ENCODE assay signal across 1 cellular context in the genomic region with DNA sequence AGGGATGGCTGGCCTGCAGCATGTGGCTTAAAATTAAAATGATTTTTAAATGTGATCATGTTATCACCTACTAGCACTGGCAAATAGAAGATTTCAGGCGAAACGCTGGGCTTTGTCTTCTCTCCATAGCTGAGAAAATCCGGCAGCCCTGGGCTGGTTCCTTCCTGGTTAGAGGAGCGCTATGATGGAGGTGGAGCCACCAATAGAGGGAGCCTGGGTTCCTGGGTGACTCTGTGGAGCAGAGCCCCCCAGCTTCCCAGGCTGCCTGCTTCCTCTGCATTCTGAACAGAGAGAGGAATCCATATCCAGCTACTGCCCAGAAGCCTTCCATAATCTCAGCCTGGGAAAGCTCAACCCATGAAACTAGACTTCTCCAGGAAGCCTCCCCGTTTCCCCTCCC.
TF ChIP-seq lines count a peak whose summit lies in the region.

No MANE protein-coding gene starts in this region.

TF ChIP-seq in GM23338, 12 proteins besides CTCF, POLR2A, EP300 and RAD21 (continued from another document):
- TF ChIP-seq, protein P1, sequence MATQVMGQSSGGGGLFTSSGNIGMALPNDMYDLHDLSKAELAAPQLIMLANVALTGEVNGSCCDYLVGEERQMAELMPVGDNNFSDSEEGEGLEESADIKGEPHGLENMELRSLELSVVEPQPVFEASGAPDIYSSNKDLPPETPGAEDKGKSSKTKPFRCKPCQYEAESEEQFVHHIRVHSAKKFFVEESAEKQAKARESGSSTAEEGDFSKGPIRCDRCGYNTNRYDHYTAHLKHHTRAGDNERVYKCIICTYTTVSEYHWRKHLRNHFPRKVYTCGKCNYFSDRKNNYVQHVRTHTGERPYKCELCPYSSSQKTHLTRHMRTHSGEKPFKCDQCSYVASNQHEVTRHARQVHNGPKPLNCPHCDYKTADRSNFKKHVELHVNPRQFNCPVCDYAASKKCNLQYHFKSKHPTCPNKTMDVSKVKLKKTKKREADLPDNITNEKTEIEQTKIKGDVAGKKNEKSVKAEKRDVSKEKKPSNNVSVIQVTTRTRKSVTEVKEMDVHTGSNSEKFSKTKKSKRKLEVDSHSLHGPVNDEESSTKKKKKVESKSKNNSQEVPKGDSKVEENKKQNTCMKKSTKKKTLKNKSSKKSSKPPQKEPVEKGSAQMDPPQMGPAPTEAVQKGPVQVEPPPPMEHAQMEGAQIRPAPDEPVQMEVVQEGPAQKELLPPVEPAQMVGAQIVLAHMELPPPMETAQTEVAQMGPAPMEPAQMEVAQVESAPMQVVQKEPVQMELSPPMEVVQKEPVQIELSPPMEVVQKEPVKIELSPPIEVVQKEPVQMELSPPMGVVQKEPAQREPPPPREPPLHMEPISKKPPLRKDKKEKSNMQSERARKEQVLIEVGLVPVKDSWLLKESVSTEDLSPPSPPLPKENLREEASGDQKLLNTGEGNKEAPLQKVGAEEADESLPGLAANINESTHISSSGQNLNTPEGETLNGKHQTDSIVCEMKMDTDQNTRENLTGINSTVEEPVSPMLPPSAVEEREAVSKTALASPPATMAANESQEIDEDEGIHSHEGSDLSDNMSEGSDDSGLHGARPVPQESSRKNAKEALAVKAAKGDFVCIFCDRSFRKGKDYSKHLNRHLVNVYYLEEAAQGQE (IDR thresholded peaks at IDR 0.05; ENCODE audit: unreplicated experiment), result no peak
- TF ChIP-seq EZH2 (IDR thresholded peaks at IDR 0.05; ENCODE audit: low read depth, unreplicated experiment), result no peak
- no peak for TF ChIP-seq JUNB (IDR thresholded peaks at IDR 0.05; ENCODE audit: unreplicated experiment)
- TF ChIP-seq ZNF331 (CRISPR knock-in tag; IDR thresholded peaks at IDR 0.05; ENCODE audit: low read depth), result no peak
- no peak for TF ChIP-seq ZNF114 (CRISPR knock-in tag; IDR thresholded peaks at IDR 0.05)
- no peak for TF ChIP-seq EZH2phosphoT487 (IDR thresholded peaks at IDR 0.05; ENCODE audit: unreplicated experiment)
- TF ChIP-seq, protein P2, sequence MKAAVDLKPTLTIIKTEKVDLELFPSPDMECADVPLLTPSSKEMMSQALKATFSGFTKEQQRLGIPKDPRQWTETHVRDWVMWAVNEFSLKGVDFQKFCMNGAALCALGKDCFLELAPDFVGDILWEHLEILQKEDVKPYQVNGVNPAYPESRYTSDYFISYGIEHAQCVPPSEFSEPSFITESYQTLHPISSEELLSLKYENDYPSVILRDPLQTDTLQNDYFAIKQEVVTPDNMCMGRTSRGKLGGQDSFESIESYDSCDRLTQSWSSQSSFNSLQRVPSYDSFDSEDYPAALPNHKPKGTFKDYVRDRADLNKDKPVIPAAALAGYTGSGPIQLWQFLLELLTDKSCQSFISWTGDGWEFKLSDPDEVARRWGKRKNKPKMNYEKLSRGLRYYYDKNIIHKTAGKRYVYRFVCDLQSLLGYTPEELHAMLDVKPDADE (IDR thresholded peaks at IDR 0.05), result no peak
- no peak for TF ChIP-seq NANOG (IDR thresholded peaks at IDR 0.05; ENCODE audit: borderline replicate concordance)
- TF ChIP-seq, protein P3, sequence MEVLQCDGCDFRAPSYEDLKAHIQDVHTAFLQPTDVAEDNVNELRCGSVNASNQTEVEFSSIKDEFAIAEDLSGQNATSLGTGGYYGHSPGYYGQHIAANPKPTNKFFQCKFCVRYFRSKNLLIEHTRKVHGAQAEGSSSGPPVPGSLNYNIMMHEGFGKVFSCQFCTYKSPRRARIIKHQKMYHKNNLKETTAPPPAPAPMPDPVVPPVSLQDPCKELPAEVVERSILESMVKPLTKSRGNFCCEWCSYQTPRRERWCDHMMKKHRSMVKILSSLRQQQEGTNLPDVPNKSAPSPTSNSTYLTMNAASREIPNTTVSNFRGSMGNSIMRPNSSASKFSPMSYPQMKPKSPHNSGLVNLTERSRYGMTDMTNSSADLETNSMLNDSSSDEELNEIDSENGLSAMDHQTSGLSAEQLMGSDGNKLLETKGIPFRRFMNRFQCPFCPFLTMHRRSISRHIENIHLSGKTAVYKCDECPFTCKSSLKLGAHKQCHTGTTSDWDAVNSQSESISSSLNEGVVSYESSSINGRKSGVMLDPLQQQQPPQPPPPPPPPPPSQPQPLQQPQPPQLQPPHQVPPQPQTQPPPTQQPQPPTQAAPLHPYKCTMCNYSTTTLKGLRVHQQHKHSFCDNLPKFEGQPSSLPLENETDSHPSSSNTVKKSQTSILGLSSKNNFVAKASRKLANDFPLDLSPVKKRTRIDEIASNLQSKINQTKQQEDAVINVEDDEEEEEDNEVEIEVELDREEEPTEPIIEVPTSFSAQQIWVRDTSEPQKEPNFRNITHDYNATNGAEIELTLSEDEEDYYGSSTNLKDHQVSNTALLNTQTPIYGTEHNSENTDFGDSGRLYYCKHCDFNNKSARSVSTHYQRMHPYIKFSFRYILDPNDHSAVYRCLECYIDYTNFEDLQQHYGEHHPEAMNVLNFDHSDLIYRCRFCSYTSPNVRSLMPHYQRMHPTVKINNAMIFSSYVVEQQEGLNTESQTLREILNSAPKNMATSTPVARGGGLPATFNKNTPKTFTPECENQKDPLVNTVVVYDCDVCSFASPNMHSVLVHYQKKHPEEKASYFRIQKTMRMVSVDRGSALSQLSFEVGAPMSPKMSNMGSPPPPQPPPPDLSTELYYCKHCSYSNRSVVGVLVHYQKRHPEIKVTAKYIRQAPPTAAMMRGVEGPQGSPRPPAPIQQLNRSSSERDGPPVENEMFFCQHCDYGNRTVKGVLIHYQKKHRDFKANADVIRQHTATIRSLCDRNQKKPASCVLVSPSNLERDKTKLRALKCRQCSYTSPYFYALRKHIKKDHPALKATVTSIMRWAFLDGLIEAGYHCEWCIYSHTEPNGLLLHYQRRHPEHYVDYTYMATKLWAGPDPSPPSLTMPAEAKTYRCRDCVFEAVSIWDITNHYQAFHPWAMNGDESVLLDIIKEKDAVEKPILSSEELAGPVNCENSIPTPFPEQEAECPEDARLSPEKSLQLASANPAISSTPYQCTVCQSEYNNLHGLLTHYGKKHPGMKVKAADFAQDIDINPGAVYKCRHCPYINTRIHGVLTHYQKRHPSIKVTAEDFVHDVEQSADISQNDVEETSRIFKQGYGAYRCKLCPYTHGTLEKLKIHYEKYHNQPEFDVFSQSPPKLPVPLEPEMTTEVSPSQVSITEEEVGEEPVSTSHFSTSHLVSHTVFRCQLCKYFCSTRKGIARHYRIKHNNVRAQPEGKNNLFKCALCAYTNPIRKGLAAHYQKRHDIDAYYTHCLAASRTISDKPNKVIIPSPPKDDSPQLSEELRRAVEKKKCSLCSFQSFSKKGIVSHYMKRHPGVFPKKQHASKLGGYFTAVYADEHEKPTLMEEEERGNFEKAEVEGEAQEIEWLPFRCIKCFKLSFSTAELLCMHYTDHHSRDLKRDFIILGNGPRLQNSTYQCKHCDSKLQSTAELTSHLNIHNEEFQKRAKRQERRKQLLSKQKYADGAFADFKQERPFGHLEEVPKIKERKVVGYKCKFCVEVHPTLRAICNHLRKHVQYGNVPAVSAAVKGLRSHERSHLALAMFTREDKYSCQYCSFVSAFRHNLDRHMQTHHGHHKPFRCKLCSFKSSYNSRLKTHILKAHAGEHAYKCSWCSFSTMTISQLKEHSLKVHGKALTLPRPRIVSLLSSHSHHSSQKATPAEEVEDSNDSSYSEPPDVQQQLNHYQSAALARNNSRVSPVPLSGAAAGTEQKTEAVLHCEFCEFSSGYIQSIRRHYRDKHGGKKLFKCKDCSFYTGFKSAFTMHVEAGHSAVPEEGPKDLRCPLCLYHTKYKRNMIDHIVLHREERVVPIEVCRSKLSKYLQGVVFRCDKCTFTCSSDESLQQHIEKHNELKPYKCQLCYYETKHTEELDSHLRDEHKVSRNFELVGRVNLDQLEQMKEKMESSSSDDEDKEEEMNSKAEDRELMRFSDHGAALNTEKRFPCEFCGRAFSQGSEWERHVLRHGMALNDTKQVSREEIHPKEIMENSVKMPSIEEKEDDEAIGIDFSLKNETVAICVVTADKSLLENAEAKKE (CRISPR knock-in tag; IDR thresholded peaks at IDR 0.05), result no peak
TF ChIP-seq in GM23338: peak in this region for 0.
